In the genomic region with DNA sequence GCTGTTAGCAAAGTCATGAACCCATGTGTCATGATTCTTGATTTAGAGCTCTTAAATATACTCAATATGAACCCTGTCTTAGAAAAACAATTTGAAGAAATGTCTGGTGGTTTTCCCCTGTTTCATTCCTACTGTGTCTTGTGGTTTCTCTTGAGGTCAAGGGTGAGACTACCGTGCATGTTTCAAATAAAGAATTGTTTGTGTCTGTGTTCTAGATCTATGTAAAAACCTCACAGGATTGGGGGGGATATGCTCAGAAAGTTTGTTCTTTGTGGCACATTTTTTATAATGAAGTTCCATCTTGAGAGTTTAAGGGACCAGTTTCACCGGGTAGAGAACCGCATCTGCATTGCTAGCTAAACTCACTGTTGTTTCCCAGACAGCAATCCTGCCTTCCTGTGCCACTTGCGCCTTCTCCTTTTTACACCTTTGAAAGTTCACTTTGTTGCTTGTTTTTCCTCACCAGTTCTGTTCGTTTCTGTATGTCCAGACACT, we compare ENCODE assay signal across 8 cellular contexts. TPM values are rescaled to one million over a fixed set of nuclear protein-coding genes. Genes with fewer than 3 reads are reported as not detected.
DNase-seq lines count a peak whose midpoint lies in the region; ATAC-seq, FAIRE-seq and TF ChIP-seq lines count a peak whose summit lies in the region.

No MANE protein-coding gene starts in this region.

- H3K4me3 ChIP-seq in SU-DHL-6 (ENCODE audit: insufficient read depth, low read length, poor library complexity, severe bottlenecking), result no peak overlapping the region
- no peak overlapping the region for H3K4me3 ChIP-seq in heart right ventricle

- H3K27me3 ChIP-seq in SU-DHL-6 (ENCODE audit: low read length) (no peaks in the 10 kb centered on the region), heart right ventricle (no peaks in the 10 kb centered on the region)

- H3K9ac ChIP-seq in SU-DHL-6 (ENCODE audit: low read length), result no peak overlapping the region

- intact Hi-C loops in heart right ventricle (cut with DNase I), result no loop called here

- H2AFZ ChIP-seq in SU-DHL-6 (ENCODE audit: low read depth, low read length, severe bottlenecking), result no peak overlapping the region

- ATAC-seq in GM18868 (IDR thresholded peaks at IDR 0.05; ENCODE audit: unreplicated experiment) (peak; percentile 85), HG03095 (IDR thresholded peaks at IDR 0.05; ENCODE audit: unreplicated experiment) (peak; percentile 81), heart right ventricle (no peak)

- FAIRE-seq in urothelium cell line (lab: Jason Lieb, UNC) (no peak), D721Med (lab: Jason Lieb, UNC) (no peak)

- H3K27ac ChIP-seq in SU-DHL-6 (ENCODE audit: low read depth, low read length) (peak overlapping the region; percentile 71), heart right ventricle (peak overlapping the region in 1 of 10 donors; percentile 89)

- H3K79me2 ChIP-seq in SU-DHL-6 (ENCODE audit: insufficient read depth, low read length), result no peaks in the 10 kb centered on the region

- TF ChIP-seq CTCF in SU-DHL-6 (IDR thresholded peaks at IDR 0.05; ENCODE audit: insufficient read depth, low read length, poor library complexity, severe bottlenecking) (no peak), heart right ventricle (IDR thresholded peaks at IDR 0.05) (no peak), D721Med (IDR thresholded peaks at IDR 0.05; ENCODE audit: insufficient read depth, missing control alignments) (no peak)

- DNase-seq in A172 (ENCODE audit: low spot score), result peak; percentile 85
- peak; percentile 9 for DNase-seq in fibroblast of the conjunctiva (ENCODE audit: low read depth)
- DNase-seq in urothelium cell line (ENCODE audit: low spot score), result peak; percentile 42
- no peak for DNase-seq in heart right ventricle
- DNase-seq in D721Med (ENCODE audit: insufficient read length, low spot score), result no peak

- 83 to 91% methylated on average over 5 of the region's 5 CpGs for WGBS in heart right ventricle, 2 donors

- H3K9me3 ChIP-seq in SU-DHL-6 (ENCODE audit: insufficient read depth, low read length) (no peaks in the 10 kb centered on the region), heart right ventricle (no peaks in the 10 kb centered on the region)

- H3K36me3 ChIP-seq in SU-DHL-6 (ENCODE audit: low read length), result peaks cover 6% of the 10 kb centered on the region; the same call in 1 of the 2 replicates
- H3K36me3 ChIP-seq in heart right ventricle, result peaks cover 0 to 15% (median 0%) of the 10 kb centered on the region in 9 donors

- no peaks in the 10 kb centered on the region for H3K9me2 ChIP-seq in SU-DHL-6 (replicated peaks; ENCODE audit: insufficient read depth, low read length)

- H4K20me1 ChIP-seq in SU-DHL-6 (ENCODE audit: low read depth, low read length), result no peaks in the 10 kb centered on the region

- H3K4me2 ChIP-seq in SU-DHL-6 (ENCODE audit: low read depth, low read length, poor library complexity, severe bottlenecking), result peak overlapping the region; percentile 51

- peaks cover 0 to 79% (median 26%) of the 10 kb centered on the region in 9 donors for H3K4me1 ChIP-seq in heart right ventricle

- H3F3A ChIP-seq in SU-DHL-6 (ENCODE audit: insufficient read depth), result peaks cover 21% of the 10 kb centered on the region

RNA-seq across cellular contexts. Expression of a gene that starts 30.9 kb away (rescaled TPM):
- total RNA-seq in A172 (2014; rRNA removed; shearing (Covaris generic)), result 397 and 540 TPM in 2 replicates
- total RNA-seq in heart right ventricle, result 10 to 100 TPM; 43.9 to 88.3 (median 53.1) TPM
- 100 to 1,000 TPM in 1 of 2 donors, 10 to 100 TPM in 1; 20.2 to 106 TPM for polyA plus RNA-seq in heart right ventricle

RNA-seq across cellular contexts. Expression of a gene that starts 54.4 kb away (rescaled TPM):
- 39.3 and 42.3 TPM in 2 replicates for total RNA-seq in A172 (2014; rRNA removed; shearing (Covaris generic))
- total RNA-seq in heart right ventricle, result 10 to 100 TPM; 20.2 to 31.5 (median 25.7) TPM
- 10 to 100 TPM in 1 of 2 donors, 1 to 10 TPM in 1; 8.9 to 26.8 TPM for polyA plus RNA-seq in heart right ventricle

Comparison
In these comparisons a context has a peak if more than half of its experiments do, and no peak if none do; other contexts are left out.
1. DNase-seq: peak in A172 (single experiment), fibroblast of the conjunctiva (single experiment) and urothelium cell line (single experiment); none in heart right ventricle (0 of 2) and D721Med (single experiment).
2. ATAC-seq: peak in GM18868 (single experiment) and HG03095 (single experiment); none in heart right ventricle (0 of 8).